Comparison of ENCODE assay signal across 8 cellular contexts in genomic region chrX:120603707-120604358, GRCh38. TPM values are rescaled to one million over a fixed set of nuclear protein-coding genes. Genes with fewer than 3 reads are reported as not detected.
DNase-seq lines count a peak whose midpoint lies in the region; ATAC-seq and TF ChIP-seq lines count a peak whose summit lies in the region.

Gene MCTS1 (plus strand): TSS chrX:120604101. CDS start chrX:120604237, 136 bp downstream.

- WGBS in prostate gland: 2% methylated on average over 31 of the region's 31 CpGs
- under 1% methylated on average over 31 of the region's 31 CpGs for WGBS in urinary bladder

- H3K4me1 Mint-ChIP-seq in T-helper 1 cell treated with Interleukin-12 subunit alpha and Interleukin-12 subunit beta and Interleukin-4 antibody, amounts not matched to agents 30 μg/mL and 1 μg/mL, for 36 hours (ENCODE audit: low read depth): peaks cover 6% of the 10 kb centered on the region

- ATAC-seq in HG02840 (IDR thresholded peaks at IDR 0.05; ENCODE audit: low FRiP score, unreplicated experiment) (peak; percentile 87), left ventricle myocardium superior (peak; percentile 99)

- peaks cover 8% of the 10 kb centered on the region for H3K36me3 Mint-ChIP-seq in T-helper 1 cell treated with Interleukin-12 subunit alpha and Interleukin-12 subunit beta and Interleukin-4 antibody, amounts not matched to agents 30 μg/mL and 1 μg/mL, for 36 hours (ENCODE audit: low read depth)

- no peaks in the 10 kb centered on the region for H3K9me3 ChIP-seq in prostate gland

- H3K27ac ChIP-seq in angular gyrus (ENCODE audit: low read depth, low read length) (peak within 1 kb of the TSS; percentile 70), prostate gland (peak within 1 kb of the TSS; percentile 81), urinary bladder (ENCODE audit: low read depth) (peak within 1 kb of the TSS; percentile 57)

- TF ChIP-seq POLR2A in prostate gland (IDR thresholded peaks at IDR 0.05): peak; percentile 35

- no peaks in the 10 kb centered on the region for H3K27me3 ChIP-seq in prostate gland (replicated peaks; ENCODE audit: insufficient read depth)

- peak within 1 kb of the TSS; percentile 100 for H3K27ac Mint-ChIP-seq in T-helper 1 cell treated with Interleukin-12 subunit alpha and Interleukin-12 subunit beta and Interleukin-4 antibody, amounts not matched to agents 30 μg/mL and 1 μg/mL, for 36 hours

- in situ Hi-C loops in GM13976 (cut with MboI; ENCODE audit: low sequenced_read_pairs, unreplicated experiment): no loop called here

- DNase-seq in GM13976 (ENCODE audit: low spot score) (peak; percentile 56), NCI-H146 (lab: John Stamatoyannopoulos, UW) (peak; percentile 95), left ventricle myocardium superior (peak; percentile 84), prostate gland (ENCODE audit: low spot score) (peak; percentile 83)

- H3K4me3 ChIP-seq in prostate gland (peak within 1 kb of the TSS; percentile 42 to 45), urinary bladder (ENCODE audit: low read depth, low read length) (peak within 1 kb of the TSS; percentile 63)

- peak within 1 kb of the TSS; percentile 99 for H3K4me3 Mint-ChIP-seq in T-helper 1 cell treated with Interleukin-12 subunit alpha and Interleukin-12 subunit beta and Interleukin-4 antibody, amounts not matched to agents 30 μg/mL and 1 μg/mL, for 36 hours

- H3K4me1 ChIP-seq in prostate gland (replicated peaks) (no peaks in the 10 kb centered on the region), urinary bladder (ENCODE audit: insufficient read depth) (no peaks in the 10 kb centered on the region)

- TF ChIP-seq CTCF in GM13976 (IDR thresholded peaks at IDR 0.05; ENCODE audit: borderline replicate concordance, control extremely low read depth, extremely low read depth, insufficient read depth, missing control alignments) (no peak), prostate gland (IDR thresholded peaks at IDR 0.05) (no peak)

- intact Hi-C loops in left ventricle myocardium superior (cut with micrococcal nuclease) (no loop called here), prostate gland (cut with DNase I) (loop anchor here (1.0 to 2.0 kb wide), 2 partner anchors 25 to 43 kb away; no protein-coding TSS in a partner anchor)

- no peaks in the 10 kb centered on the region for H3K36me3 ChIP-seq in prostate gland
- H3K36me3 ChIP-seq in urinary bladder (ENCODE audit: insufficient read depth): no peaks in the 10 kb centered on the region

- H3K9me3 Mint-ChIP-seq in T-helper 1 cell treated with Interleukin-12 subunit alpha and Interleukin-12 subunit beta and Interleukin-4 antibody, amounts not matched to agents 30 μg/mL and 1 μg/mL, for 36 hours: no peaks in the 10 kb centered on the region

- H3K27me3 Mint-ChIP-seq in T-helper 1 cell treated with Interleukin-12 subunit alpha and Interleukin-12 subunit beta and Interleukin-4 antibody, amounts not matched to agents 30 μg/mL and 1 μg/mL, for 36 hours (ENCODE audit: low read depth): no peaks in the 10 kb centered on the region

RNA-seq across cellular contexts. Expression of gene MCTS1, which starts in this region (rescaled TPM):
- total RNA-seq in left ventricle myocardium superior (32.7 TPM), prostate gland (10 to 100 TPM; 17.5 to 23.6 TPM), urinary bladder (44.1 TPM)
- polyA plus RNA-seq in urinary bladder: 30.0 TPM

Comparison
In these comparisons a context has a peak if more than half of its experiments do, and no peak if none do; other contexts are left out.
1. Peak in every context shown above with its lines: DNase-seq, ATAC-seq, H3K4me3 ChIP-seq and H3K27ac ChIP-seq.